In genomic region chr16:78286076-78286475, GRCh38 we compare ENCODE assay signal across 19 cellular contexts.
DNase-seq lines count a peak whose midpoint lies in the region; ATAC-seq and TF ChIP-seq lines count a peak whose summit lies in the region.
"Had no signal": no experiment of that assay in that cellular context is flagged by ENCODE, and none has a peak within 500 bp of the region (broad histone marks: within the 10 kb centered on the region; RNA-seq: fewer than 3 reads in every experiment).

No MANE protein-coding gene starts in this region.

- no peaks in the 10 kb centered on the region for H3K27me3 Mint-ChIP-seq in activated naive CD8-positive, alpha-beta T cell treated with anti-CD3 and anti-CD28 coated beads for 36 hours
- H3K27me3 Mint-ChIP-seq: CD4-positive, alpha-beta T cell had no signal

- H3K4me1 ChIP-seq in endocrine pancreas (ENCODE audit: control insufficient read depth, insufficient read depth, low read length) (peaks cover 9% of the 10 kb centered on the region), heart right ventricle (no peaks in the 10 kb centered on the region)
- H3K4me1 ChIP-seq: HAP-1 had no signal

- H3K27me3 ChIP-seq in endocrine pancreas (ENCODE audit: control insufficient read depth, insufficient read depth, low read length), result no peaks in the 10 kb centered on the region
- no peaks in the 10 kb centered on the region for H3K27me3 ChIP-seq in heart right ventricle

- TF ChIP-seq POLR2A in lower leg skin (IDR thresholded peaks at IDR 0.05), result no peak

- no peak overlapping the region for H3K27ac ChIP-seq in heart right ventricle
- H3K27ac ChIP-seq: 22Rv1, A549, C4-2B, GM23248, HL-60 had no signal

- H3K36me3 ChIP-seq in endocrine pancreas (ENCODE audit: control insufficient read depth, insufficient read depth, low read length) (no peaks in the 10 kb centered on the region), heart right ventricle (no peaks in the 10 kb centered on the region)
- H3K36me3 ChIP-seq: HAP-1 had no signal

- no peak overlapping the region for H3K27ac Mint-ChIP-seq in activated naive CD8-positive, alpha-beta T cell treated with anti-CD3 and anti-CD28 coated beads for 36 hours
- H3K27ac Mint-ChIP-seq: CD4-positive, alpha-beta T cell had no signal

- no peak overlapping the region for H3K9ac ChIP-seq in endocrine pancreas (ENCODE audit: control insufficient read depth, insufficient read depth, low read length)
- H3K9ac ChIP-seq: GM23248 had no signal

- no peak for ATAC-seq in heart right ventricle
- ATAC-seq: A549 had no signal

- no peaks in the 10 kb centered on the region for H3K9me3 Mint-ChIP-seq in activated naive CD8-positive, alpha-beta T cell treated with anti-CD3 and anti-CD28 coated beads for 36 hours
- H3K9me3 Mint-ChIP-seq: CD4-positive, alpha-beta T cell had no signal

- intact Hi-C loops in lower leg skin (cut with DNase I; ENCODE audit: low total_unique reads), result no loop called here
- intact Hi-C loops in heart right ventricle (cut with DNase I), result no loop called here

- no peak for TF ChIP-seq CTCF in lower leg skin (IDR thresholded peaks at IDR 0.05)
- TF ChIP-seq CTCF in heart right ventricle (IDR thresholded peaks at IDR 0.05), result no peak

- peak; percentile 62 for DNase-seq in DMS 273 (lab: John Stamatoyannopoulos, UW; ENCODE audit: unreplicated experiment)
- peak; percentile 83 for DNase-seq in NCI-H1694 (lab: John Stamatoyannopoulos, UW)
- DNase-seq in NCI-H524 treated with DMSO at 0.1 percent for 48 hours (lab: John Stamatoyannopoulos, UW), result peak; percentile 21
- DNase-seq in activated naive CD8-positive, alpha-beta T cell treated with anti-CD3 and anti-CD28 coated beads for 36 hours, result no peak
- DNase-seq in lower leg skin (ENCODE audit: low spot score in 2 of 2), result no peak
- DNase-seq in heart right ventricle, result no peak
- DNase-seq in NCI-H187 (lab: John Stamatoyannopoulos, UW), result no peak
- DNase-seq: AML-193; CD4-positive, alpha-beta T cell; DMS53; DND-41; EL; GM23248 had no signal

- H3K4me1 Mint-ChIP-seq in activated naive CD8-positive, alpha-beta T cell treated with anti-CD3 and anti-CD28 coated beads for 36 hours, result no peaks in the 10 kb centered on the region

- peaks cover 2% of the 10 kb centered on the region for H3K36me3 Mint-ChIP-seq in activated naive CD8-positive, alpha-beta T cell treated with anti-CD3 and anti-CD28 coated beads for 36 hours

- H3K4me3 Mint-ChIP-seq in activated naive CD8-positive, alpha-beta T cell treated with anti-CD3 and anti-CD28 coated beads for 36 hours, result no peak overlapping the region
- H3K4me3 Mint-ChIP-seq: CD4-positive, alpha-beta T cell had no signal

- 86 to 89% methylated on average over 4 of the region's 4 CpGs for WGBS in lower leg skin, 2 donors
- WGBS in heart right ventricle, 2 donors, result 96 to 98% methylated on average over 4 of the region's 4 CpGs

- H3K9me3 ChIP-seq in endocrine pancreas (ENCODE audit: control insufficient read depth, low read length), result no peaks in the 10 kb centered on the region
- no peaks in the 10 kb centered on the region for H3K9me3 ChIP-seq in heart right ventricle
- H3K9me3 ChIP-seq: A549, HAP-1 had no signal

- H3K4me3 ChIP-seq in endocrine pancreas (ENCODE audit: control insufficient read depth, insufficient read depth, low read length), result peak overlapping the region; percentile 30
- no peak overlapping the region for H3K4me3 ChIP-seq in lower leg skin (ENCODE audit: low read depth, poor library complexity, severe bottlenecking)
- H3K4me3 ChIP-seq in heart right ventricle, result no peak overlapping the region
- H3K4me3 ChIP-seq: A549, GM23248, HAP-1 had no signal

Comparison
In these comparisons a context has a peak if more than half of its experiments do, and no peak if none do; other contexts are left out.
1. DNase-seq: peak in DMS 273 (single experiment), NCI-H1694 (single experiment) and NCI-H524 treated with DMSO at 0.1 percent for 48 hours (single experiment); none in activated naive CD8-positive, alpha-beta T cell treated with anti-CD3 and anti-CD28 coated beads for 36 hours (single experiment), lower leg skin (0 of 2), heart right ventricle (0 of 2) and NCI-H187 (0 of 2).